ENCODE assay signal across 22 cellular contexts in genomic region chr16:13756411-13756810, GRCh38.
"Had no signal": no experiment of that assay in that cellular context is flagged by ENCODE, and none has a peak within 500 bp of the region (broad histone marks: within the 10 kb centered on the region; RNA-seq: fewer than 3 reads in every experiment).

No MANE protein-coding gene starts in this region.

- H3K4me3 ChIP-seq: hepatocyte, left ventricle myocardium inferior, lower lobe of right lung, prostate gland, right lobe of liver, spleen, upper lobe of left lung, uterus had no signal

- H3K9me3 ChIP-seq: left ventricle myocardium inferior, lower lobe of right lung, prostate gland, right lobe of liver, spleen, upper lobe of left lung, uterus had no signal

- H3K27me3 ChIP-seq: foreskin keratinocyte, hepatocyte, right lobe of liver, upper lobe of left lung, uterus had no signal

- H3K4me1 Mint-ChIP-seq: central memory CD8-positive, alpha-beta T cell; memory B cell; mesothelial cell of epicardium; naive B cell had no signal

- ATAC-seq: foreskin keratinocyte, left cardiac atrium, lower lobe of right lung, right lobe of liver had no signal

- H3K27ac Mint-ChIP-seq: memory B cell, mesothelial cell of epicardium, naive B cell had no signal

- DNase-seq: cortex of kidney; dorsolateral prefrontal cortex; erythroblast; foreskin keratinocyte; head of caudate nucleus; kidney; left cardiac atrium; left ventricle myocardium inferior; lower lobe of right lung; naive B cell; right lobe of liver; spleen; stimulated activated CD4-positive, alpha-beta T cell treated with anti-CD3 and anti-CD28 coated beads, Interleukin-2, amount 100 ng/mL, for 24 hours; stimulated activated naive CD4-positive, alpha-beta T cell; upper lobe of left lung; uterus had no signal

- H3K4me3 Mint-ChIP-seq: central memory CD8-positive, alpha-beta T cell; memory B cell; mesothelial cell of epicardium; naive B cell had no signal

- H3K27ac ChIP-seq: dorsolateral prefrontal cortex, foreskin keratinocyte, hepatocyte, left ventricle myocardium inferior, lower lobe of right lung, parathyroid adenoma, prostate gland, right lobe of liver, spleen, upper lobe of left lung, uterus had no signal

- H3K36me3 ChIP-seq: left ventricle myocardium inferior, lower lobe of right lung, prostate gland, right lobe of liver, spleen, upper lobe of left lung, uterus had no signal

- H3K9me3 Mint-ChIP-seq: mesothelial cell of epicardium had no signal

- H3K36me3 Mint-ChIP-seq: memory B cell, mesothelial cell of epicardium had no signal

- H3K27me3 Mint-ChIP-seq: central memory CD8-positive, alpha-beta T cell had no signal
